In genomic region chr1:3068400-3069361, GRCh38 we compare ENCODE assay signal across 9 cellular contexts. TPM values are rescaled to one million over a fixed set of nuclear protein-coding genes. Genes with fewer than 3 reads are reported as not detected.
A peak's percentile ranks its signal among the peaks of the same experiment; 100 is the strongest.
DNase-seq lines count a peak whose midpoint lies in the region; ATAC-seq and TF ChIP-seq lines count a peak whose summit lies in the region.
"Had no signal": no experiment of that assay in that cellular context is flagged by ENCODE, and none has a peak within 500 bp of the region (broad histone marks: within the 10 kb centered on the region; RNA-seq: fewer than 3 reads in every experiment).

TSS of gene PRDM16 (plus strand) at chr1:3069203. CDS start at chr1:3069260, 57 bp downstream.

- H3K9me3 Mint-ChIP-seq in T-helper 2 cell treated with Interferon-gamma antibody and Interleukin-4, amounts not matched to agents 5 μg/mL and 100 μg/mL, for 36 hours = no peaks in the 10 kb centered on the region
- no peaks in the 10 kb centered on the region for H3K9me3 Mint-ChIP-seq in natural killer cell treated with Interleukin-12 subunit alpha and Interleukin-12 subunit beta and Interleukin-15 and Interleukin-18, amount 100 ng/mL, for 72 hours

- H3K9ac ChIP-seq in GM23248 = no peak within 1 kb of the TSS

- no peaks in the 10 kb centered on the region for H3K4me1 Mint-ChIP-seq in T-helper 2 cell treated with Interferon-gamma antibody and Interleukin-4, amounts not matched to agents 5 μg/mL and 100 μg/mL, for 36 hours (ENCODE audit: low read depth)
- H3K4me1 Mint-ChIP-seq in natural killer cell treated with Interleukin-12 subunit alpha and Interleukin-12 subunit beta and Interleukin-15 and Interleukin-18, amount 100 ng/mL, for 72 hours (ENCODE audit: low read depth in 2 of 2) = peaks cover 0 to 3% of the 10 kb centered on the region in 2 donors

- H2AFZ ChIP-seq in GM23248 = peak within 1 kb of the TSS; percentile 77

- H3K4me3 ChIP-seq in GM23248 (peak within 1 kb of the TSS; percentile 74), esophagus muscularis mucosa (peak within 1 kb of the TSS; percentile 77 to 91 (median 87)), uterus (peak within 1 kb of the TSS; percentile 41 to 97)
- H3K4me3 ChIP-seq: SK-N-MC had no signal

- no peaks in the 10 kb centered on the region for H3K79me2 ChIP-seq in GM23248 (ENCODE audit: insufficient read depth)

- TF ChIP-seq EP300 in esophagus muscularis mucosa (IDR thresholded peaks at IDR 0.05) = no peak

- H3K4me1 ChIP-seq in GM23248 (ENCODE audit: insufficient read depth) = no peaks in the 10 kb centered on the region
- H3K4me1 ChIP-seq in esophagus muscularis mucosa = peaks cover 22 to 68% (median 59%) of the 10 kb centered on the region in 4 donors
- H3K4me1 ChIP-seq in uterus = peaks cover 0 to 23% of the 10 kb centered on the region in 2 donors

- no peaks in the 10 kb centered on the region for H3K36me3 Mint-ChIP-seq in T-helper 2 cell treated with Interferon-gamma antibody and Interleukin-4, amounts not matched to agents 5 μg/mL and 100 μg/mL, for 36 hours (ENCODE audit: low read depth)
- H3K36me3 Mint-ChIP-seq in natural killer cell treated with Interleukin-12 subunit alpha and Interleukin-12 subunit beta and Interleukin-15 and Interleukin-18, amount 100 ng/mL, for 72 hours = no peaks in the 10 kb centered on the region

- peak; percentile 58 for DNase-seq in GM23248
- no peak for DNase-seq in T-helper 2 cell treated with Interferon-gamma antibody and Interleukin-4, amounts not matched to agents 5 μg/mL and 100 μg/mL, for 36 hours (ENCODE audit: low spot score)
- DNase-seq in esophagus muscularis mucosa (ENCODE audit: extremely low spot score) = no peak
- DNase-seq in natural killer cell treated with Interleukin-12 subunit alpha and Interleukin-12 subunit beta and Interleukin-15 and Interleukin-18, amount 100 ng/mL, for 72 hours (ENCODE audit: low spot score) = peak; percentile 39
- DNase-seq in uterus = peak in 1 of 2 donors; percentile 22
- no peak for DNase-seq in NCI-H510A (lab: John Stamatoyannopoulos, UW)
- DNase-seq in DMS153 treated with DMSO at 0.1 percent for 48 hours (lab: John Stamatoyannopoulos, UW; ENCODE audit: unreplicated experiment) = no peak

- TF ChIP-seq CTCF in esophagus muscularis mucosa (IDR thresholded peaks at IDR 0.05) = no peak
- TF ChIP-seq CTCF in uterus (IDR thresholded peaks at IDR 0.05) = no peak

- H3K9me3 ChIP-seq in GM23248 (ENCODE audit: low read depth) = no peaks in the 10 kb centered on the region
- no peaks in the 10 kb centered on the region for H3K9me3 ChIP-seq in esophagus muscularis mucosa
- no peaks in the 10 kb centered on the region for H3K9me3 ChIP-seq in uterus

- peaks cover 21% of the 10 kb centered on the region for H3K27me3 Mint-ChIP-seq in T-helper 2 cell treated with Interferon-gamma antibody and Interleukin-4, amounts not matched to agents 5 μg/mL and 100 μg/mL, for 36 hours (ENCODE audit: low read depth)
- H3K27me3 Mint-ChIP-seq in natural killer cell treated with Interleukin-12 subunit alpha and Interleukin-12 subunit beta and Interleukin-15 and Interleukin-18, amount 100 ng/mL, for 72 hours = peaks cover 0 to 8% of the 10 kb centered on the region in 2 donors

- H3K27ac ChIP-seq in GM23248 (no peak within 1 kb of the TSS), esophagus muscularis mucosa (replicated peaks in 1 of 4) (peak within 1 kb of the TSS; percentile 74 to 82 (median 80)), uterus (peak within 1 kb of the TSS; percentile 41 to 71)
- H3K27ac ChIP-seq: SK-N-MC had no signal

- H3K27me3 ChIP-seq in GM23248 (replicated peaks; ENCODE audit: insufficient read depth) (peaks cover 82% of the 10 kb centered on the region), esophagus muscularis mucosa (peaks cover 0 to 94% (median 68%) of the 10 kb centered on the region in 4 donors), uterus (peaks cover 24 to 60% of the 10 kb centered on the region in 2 donors)

- H3K9me2 ChIP-seq in GM23248 (ENCODE audit: insufficient read depth) = no peaks in the 10 kb centered on the region

- H3F3A ChIP-seq in GM23248 (ENCODE audit: insufficient read depth) = no peaks in the 10 kb centered on the region

- TF ChIP-seq POLR2A in esophagus muscularis mucosa (IDR thresholded peaks at IDR 0.05; ENCODE audit: low read depth) (no peak), uterus (IDR thresholded peaks at IDR 0.05) (no peak)

- H4K20me1 ChIP-seq in GM23248 (ENCODE audit: insufficient read depth) = no peaks in the 10 kb centered on the region

- peak within 1 kb of the TSS; percentile 72 for H3K4me3 Mint-ChIP-seq in T-helper 2 cell treated with Interferon-gamma antibody and Interleukin-4, amounts not matched to agents 5 μg/mL and 100 μg/mL, for 36 hours
- peak within 1 kb of the TSS; percentile 78 for H3K4me3 Mint-ChIP-seq in natural killer cell treated with Interleukin-12 subunit alpha and Interleukin-12 subunit beta and Interleukin-15 and Interleukin-18, amount 100 ng/mL, for 72 hours

- H3K4me2 ChIP-seq in GM23248 (ENCODE audit: unreplicated experiment) = peak within 1 kb of the TSS; percentile 95

- intact Hi-C loops in esophagus muscularis mucosa (cut with DNase I) (loop anchor here (5.0 kb wide), 1 partner anchor 354 kb away; no protein-coding TSS in a partner anchor), uterus (cut with DNase I; ENCODE audit: low total_unique reads) (no loop called here)

- ATAC-seq in natural killer cell treated with Interleukin-12 subunit alpha and Interleukin-12 subunit beta and Interleukin-15 and Interleukin-18, amount 100 ng/mL, for 72 hours = no peak
- no peak for ATAC-seq in HG02623 (IDR thresholded peaks at IDR 0.05; ENCODE audit: unreplicated experiment)

- H3K36me3 ChIP-seq in GM23248 (ENCODE audit: low read depth) = no peaks in the 10 kb centered on the region
- H3K36me3 ChIP-seq in esophagus muscularis mucosa = no peaks in the 10 kb centered on the region
- H3K36me3 ChIP-seq in uterus = no peaks in the 10 kb centered on the region

- WGBS in GM23248 (ENCODE audit: low coverage in 1 of 2, low lambda C conversion rate in 2 of 2, missing lambda C conversion rate in 2 of 2), 2 experiments = 3% methylated on average over 25 to 107 of the region's 110 CpGs
- WGBS in esophagus muscularis mucosa = 2% methylated on average over 49 of the region's 110 CpGs

- in situ Hi-C loops in GM23248 (cut with MboI) = no loop called here

- no peak within 1 kb of the TSS for H3K27ac Mint-ChIP-seq in T-helper 2 cell treated with Interferon-gamma antibody and Interleukin-4, amounts not matched to agents 5 μg/mL and 100 μg/mL, for 36 hours
- no peak within 1 kb of the TSS for H3K27ac Mint-ChIP-seq in natural killer cell treated with Interleukin-12 subunit alpha and Interleukin-12 subunit beta and Interleukin-15 and Interleukin-18, amount 100 ng/mL, for 72 hours

RNA-seq across cellular contexts. Expression of gene PRDM16, which starts in this region (rescaled TPM):
- total RNA-seq in GM23248 (2014; rRNA removed; shearing (Covaris generic)) = not detected in 2 replicates
- 0.18 TPM in 1 of 2 replicates, not detected in the other for polyA plus RNA-seq in GM23248 (2016; fragmentation: Nextera tagmentation; extraction: Ambion mirVana)
- total RNA-seq in esophagus muscularis mucosa (1 to 10 TPM; 1.2 to 4.4 (median 2.2) TPM), uterus (1 to 10 TPM in 1 of 4 donors, under 1 TPM in 2, not detected in 1; 0.26 to 7.7 (median 0.35) TPM)
- total RNA-seq in natural killer cell treated with Interleukin-12 subunit alpha and Interleukin-12 subunit beta and Interleukin-15 and Interleukin-18, amount 100 ng/mL, for 72 hours = not detected

Comparison
In these comparisons a context has a peak if more than half of its experiments do, and no peak if none do; other contexts are left out.
1. Peak in DNase-seq, H3K4me3 ChIP-seq and H3K4me2 ChIP-seq in GM23248; RNA of the gene not detected or under 1 TPM.
2. Peak in DNase-seq in natural killer cell treated with Interleukin-12 subunit alpha and Interleukin-12 subunit beta and Interleukin-15 and Interleukin-18, amount 100 ng/mL, for 72 hours; RNA of the gene not detected or under 1 TPM.